In the genomic region with DNA sequence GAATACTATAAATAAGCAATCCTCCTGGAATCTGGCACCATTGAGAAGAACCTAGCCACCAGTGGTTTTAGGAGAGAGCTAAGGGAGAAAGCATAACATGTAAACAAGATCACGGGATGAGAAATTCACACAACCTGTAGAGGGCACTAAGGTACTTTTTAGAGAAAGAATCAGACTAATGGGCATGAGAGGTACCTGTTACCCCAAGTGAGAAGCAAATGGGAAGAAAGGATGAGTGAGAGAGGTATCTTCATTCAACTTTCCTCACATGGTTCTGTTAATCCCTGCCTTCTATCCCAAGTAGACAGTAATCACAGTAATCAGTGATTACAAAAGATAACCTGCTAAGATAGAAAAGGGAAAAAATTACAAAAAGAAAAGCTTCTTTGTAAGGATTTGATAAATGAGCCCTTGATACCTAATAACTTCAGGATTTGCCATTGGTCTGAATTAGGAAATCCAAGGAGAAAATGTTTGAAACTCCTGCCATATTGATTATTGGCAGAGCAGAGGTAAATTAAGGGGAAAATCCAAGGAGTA, we compare ENCODE assay signal across 8 cellular contexts.
DNase-seq lines count a peak whose midpoint lies in the region; ATAC-seq and TF ChIP-seq lines count a peak whose summit lies in the region.

No MANE protein-coding gene starts in this region.

- no peaks in the 10 kb centered on the region for H3K36me3 Mint-ChIP-seq in osteocyte (ENCODE audit: unreplicated experiment)

- no peaks in the 10 kb centered on the region for H3K4me1 ChIP-seq in gastrocnemius medialis

- H3K27me3 ChIP-seq in gastrocnemius medialis = no peaks in the 10 kb centered on the region

- TF ChIP-seq CTCF in epithelial cell of esophagus (IDR thresholded peaks at IDR 0.05; ENCODE audit: insufficient read depth, low read depth, low read length, missing control alignments) (peak; percentile 66), osteocyte (IDR thresholded peaks at IDR 0.05) (peak; percentile 65), gastrocnemius medialis (IDR thresholded peaks at IDR 0.05 in 4 of 5, conservative IDR thresholded peaks at IDR 0.05 in 1 of 5) (peak in 1 of 5 experiments; percentile 22)

- no peaks in the 10 kb centered on the region for H3K36me3 ChIP-seq in gastrocnemius medialis

- peak; percentile 62 for ATAC-seq in GM19438 (IDR thresholded peaks at IDR 0.05; ENCODE audit: low read depth, unreplicated experiment)
- peak; percentile 54 for ATAC-seq in HG03280 (IDR thresholded peaks at IDR 0.05; ENCODE audit: unreplicated experiment)
- no peak for ATAC-seq in gastrocnemius medialis

- no peaks in the 10 kb centered on the region for H3K9me3 ChIP-seq in gastrocnemius medialis

- in situ Hi-C loops in gastrocnemius medialis (cut with MboI; ENCODE audit: low sequenced_read_pairs in 4 of 4) = no loop called here

- peaks cover 2% of the 10 kb centered on the region for H3K4me1 Mint-ChIP-seq in osteocyte (ENCODE audit: unreplicated experiment)

- no peak overlapping the region for H3K27ac Mint-ChIP-seq in osteocyte (ENCODE audit: unreplicated experiment)

- H3K4me3 ChIP-seq in epithelial cell of esophagus (ENCODE audit: low read length) = no peak overlapping the region
- H3K4me3 ChIP-seq in gastrocnemius medialis = no peak overlapping the region

- intact Hi-C loops in gastrocnemius medialis (cut with DNase I; ENCODE audit: low total_unique reads) = no loop called here

- H3K9me3 Mint-ChIP-seq in osteocyte (ENCODE audit: unreplicated experiment) = no peaks in the 10 kb centered on the region

- peaks cover 12% of the 10 kb centered on the region for H3K27me3 Mint-ChIP-seq in osteocyte (ENCODE audit: unreplicated experiment)

- no peak for TF ChIP-seq POLR2A in gastrocnemius medialis (IDR thresholded peaks at IDR 0.05)

- H3K4me3 Mint-ChIP-seq in osteocyte (ENCODE audit: unreplicated experiment) = no peak overlapping the region

- DNase-seq in COLO668 (lab: John Stamatoyannopoulos, UW; ENCODE audit: unreplicated experiment) = peak; percentile 21
- DNase-seq in NCI-H526 (lab: John Stamatoyannopoulos, UW) = peak; percentile 20 to 54
- peak; percentile 72 for DNase-seq in epithelial cell of esophagus (ENCODE audit: low read depth)
- no peak for DNase-seq in osteocyte (ENCODE audit: extremely low spot score, unreplicated experiment)
- no peak for DNase-seq in activated CD4-positive, alpha-beta T cell treated with anti-CD3 and anti-CD28 coated beads, Interleukin-2, amount 50 U/mL, for 48 hours
- no peak for DNase-seq in gastrocnemius medialis

- H3K27ac ChIP-seq in gastrocnemius medialis = no peak overlapping the region

Comparison
In these comparisons a context has a peak if more than half of its experiments do, and no peak if none do; other contexts are left out.
1. DNase-seq: peak in COLO668 (single experiment), NCI-H526 (2 of 2) and epithelial cell of esophagus (single experiment); none in osteocyte (single experiment), activated CD4-positive, alpha-beta T cell treated with anti-CD3 and anti-CD28 coated beads, Interleukin-2, amount 50 U/mL, for 48 hours (0 of 2) and gastrocnemius medialis (0 of 2).
2. ATAC-seq: peak in GM19438 (single experiment) and HG03280 (single experiment); none in gastrocnemius medialis (0 of 2).